ENCODE assay signal across 16 cellular contexts in the genomic region with DNA sequence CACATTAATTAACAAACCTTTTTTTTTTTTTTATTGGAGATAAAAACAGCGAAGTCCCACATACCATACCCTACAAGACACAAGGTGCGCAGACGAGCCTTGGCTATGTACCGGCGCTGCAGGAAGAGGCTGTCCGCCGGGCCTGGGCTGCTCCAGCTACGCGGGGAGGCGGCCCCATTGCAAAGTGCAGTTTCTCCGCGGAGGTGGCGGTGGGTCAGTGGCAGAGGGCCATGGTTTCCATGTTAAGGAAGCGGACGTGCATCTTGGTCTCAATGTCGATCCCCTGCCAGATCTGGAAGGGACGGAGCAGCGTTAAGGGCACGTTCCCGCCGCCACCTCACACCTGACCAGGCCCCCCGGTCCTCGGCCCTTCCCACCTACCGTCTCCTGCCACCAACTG.
A peak's percentile ranks its signal among the peaks of the same experiment; 100 is the strongest.
DNase-seq lines count a peak whose midpoint lies in the region; ATAC-seq and TF ChIP-seq lines count a peak whose summit lies in the region.
"Had no signal": no experiment of that assay in that cellular context is flagged by ENCODE, and none has a peak within 500 bp of the region (broad histone marks: within the 10 kb centered on the region; RNA-seq: fewer than 3 reads in every experiment).

No MANE protein-coding gene starts in this region.

- POLR2A ChIA-PET in WTC11 (lab: Charles Lee) = no interaction called here
- POLR2A ChIA-PET in activated CD4-positive, alpha-beta memory T cell treated with anti-CD3 and anti-CD28 coated beads for 36 hours (lab: Charles Lee) = no interaction called here

- H3K4me1 ChIP-seq in neutrophil (ENCODE audit: control insufficient read depth in 1 of 2, insufficient read depth in 1 of 2, low read depth in 1 of 2, low read length in 1 of 2) = peaks cover 31 to 41% of the 10 kb centered on the region in 2 experiments

- no peaks in the 10 kb centered on the region for H3K27me3 Mint-ChIP-seq in WTC11 (ENCODE audit: low read depth)
- H3K27me3 Mint-ChIP-seq in activated CD4-positive, alpha-beta memory T cell treated with anti-CD3 and anti-CD28 coated beads for 36 hours = peaks cover 6% of the 10 kb centered on the region

- TF ChIP-seq CTCF in WTC11 (IDR thresholded peaks at IDR 0.05) (no peak), neutrophil (IDR thresholded peaks at IDR 0.05) (no peak)

- intact Hi-C loops in left ventricle myocardium superior (cut with micrococcal nuclease) = no loop called here
- intact Hi-C loops in activated CD4-positive, alpha-beta memory T cell treated with anti-CD3 and anti-CD28 coated beads for 36 hours (cut with micrococcal nuclease) = no loop called here

- no peaks in the 10 kb centered on the region for H3K27me3 ChIP-seq in neutrophil

- DNase-seq in D341Med (ENCODE audit: low spot score) (peak; percentile 18), WTC11 (ENCODE audit: low spot score) (no peak), left ventricle myocardium superior (peak; percentile 20), RPMI8226 (no peak)
- no peak for DNase-seq in activated CD4-positive, alpha-beta T cell treated with anti-CD3 and anti-CD28 coated beads, Interleukin-2, amount 50 U/mL, for 4 hours
- no peak for DNase-seq in activated CD4-positive, alpha-beta memory T cell treated with anti-CD3 and anti-CD28 coated beads for 36 hours
- DNase-seq: HCEC 1CT, NCI-H1092 treated with DMSO at 0.1 percent for 48 hours, NCI-H2081, NCI-H510A, NCI-H774, OCI-M1, SIG-M5 had no signal

- H3K36me3 ChIP-seq in neutrophil = peaks cover 25% of the 10 kb centered on the region

- peak overlapping the region; percentile 12; the same call in 1 of the 2 replicates for H3K27ac Mint-ChIP-seq in WTC11
- no peak overlapping the region for H3K27ac Mint-ChIP-seq in activated CD4-positive, alpha-beta memory T cell treated with anti-CD3 and anti-CD28 coated beads for 36 hours

- peaks cover 23% of the 10 kb centered on the region for H3K4me1 Mint-ChIP-seq in WTC11
- no peaks in the 10 kb centered on the region for H3K4me1 Mint-ChIP-seq in activated CD4-positive, alpha-beta memory T cell treated with anti-CD3 and anti-CD28 coated beads for 36 hours (ENCODE audit: low read depth)

- ATAC-seq in WTC11 = no peak
- ATAC-seq in left ventricle myocardium superior = no peak
- ATAC-seq: SK-N-SH treated with all-trans-retinoic acid at 6 μM for 48 hours had no signal

- no peak overlapping the region for H3K4me3 Mint-ChIP-seq in WTC11
- no peak overlapping the region for H3K4me3 Mint-ChIP-seq in activated CD4-positive, alpha-beta memory T cell treated with anti-CD3 and anti-CD28 coated beads for 36 hours
- H3K4me3 Mint-ChIP-seq: CD14-positive monocyte had no signal

- H3K9me3 Mint-ChIP-seq in WTC11 = no peaks in the 10 kb centered on the region
- no peaks in the 10 kb centered on the region for H3K9me3 Mint-ChIP-seq in activated CD4-positive, alpha-beta memory T cell treated with anti-CD3 and anti-CD28 coated beads for 36 hours
- H3K9me3 Mint-ChIP-seq: CD14-positive monocyte had no signal

- H3K27ac ChIP-seq in neutrophil = peak overlapping the region; percentile 83

- no peak overlapping the region for H3K4me3 ChIP-seq in neutrophil (ENCODE audit: low read depth in 1 of 2, low read length in 1 of 2)

- CTCF ChIA-PET in WTC11 (lab: Charles Lee) = interaction anchor here (0.7 to 4.6 kb wide), 4 partner anchors 9 to 301 kb away, joined by 3 to 34 read pairs (median 3); a partner anchor contains a TSS
- CTCF ChIA-PET in activated CD4-positive, alpha-beta memory T cell treated with anti-CD3 and anti-CD28 coated beads for 36 hours (lab: Charles Lee) = no interaction called here

- no peaks in the 10 kb centered on the region for H3K36me3 Mint-ChIP-seq in WTC11
- H3K36me3 Mint-ChIP-seq in activated CD4-positive, alpha-beta memory T cell treated with anti-CD3 and anti-CD28 coated beads for 36 hours = no peaks in the 10 kb centered on the region

- no peaks in the 10 kb centered on the region for H3K9me3 ChIP-seq in neutrophil

TF ChIP-seq in WTC11, 78 proteins besides CTCF, POLR2A, EP300 and RAD21 (continues in another document):
- TF ChIP-seq, protein P1, sequence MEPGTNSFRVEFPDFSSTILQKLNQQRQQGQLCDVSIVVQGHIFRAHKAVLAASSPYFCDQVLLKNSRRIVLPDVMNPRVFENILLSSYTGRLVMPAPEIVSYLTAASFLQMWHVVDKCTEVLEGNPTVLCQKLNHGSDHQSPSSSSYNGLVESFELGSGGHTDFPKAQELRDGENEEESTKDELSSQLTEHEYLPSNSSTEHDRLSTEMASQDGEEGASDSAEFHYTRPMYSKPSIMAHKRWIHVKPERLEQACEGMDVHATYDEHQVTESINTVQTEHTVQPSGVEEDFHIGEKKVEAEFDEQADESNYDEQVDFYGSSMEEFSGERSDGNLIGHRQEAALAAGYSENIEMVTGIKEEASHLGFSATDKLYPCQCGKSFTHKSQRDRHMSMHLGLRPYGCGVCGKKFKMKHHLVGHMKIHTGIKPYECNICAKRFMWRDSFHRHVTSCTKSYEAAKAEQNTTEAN (CRISPR knock-in tag; IDR thresholded peaks at IDR 0.05) = no peak
- TF ChIP-seq NFATC4 (CRISPR knock-in tag; IDR thresholded peaks at IDR 0.05) (no peak), HMGA2 (CRISPR knock-in tag; IDR thresholded peaks at IDR 0.05) (no peak), CREM (CRISPR knock-in tag; IDR thresholded peaks at IDR 0.05) (no peak), SOX15 (CRISPR knock-in tag; IDR thresholded peaks at IDR 0.05) (no peak), RELA (CRISPR knock-in tag; IDR thresholded peaks at IDR 0.05; ENCODE audit: borderline replicate concordance) (no peak), NFYB (CRISPR knock-in tag; conservative IDR thresholded peaks at IDR 0.05; ENCODE audit: low read depth) (no peak)
- TF ChIP-seq, protein P2, sequence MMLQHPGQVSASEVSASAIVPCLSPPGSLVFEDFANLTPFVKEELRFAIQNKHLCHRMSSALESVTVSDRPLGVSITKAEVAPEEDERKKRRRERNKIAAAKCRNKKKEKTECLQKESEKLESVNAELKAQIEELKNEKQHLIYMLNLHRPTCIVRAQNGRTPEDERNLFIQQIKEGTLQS (CRISPR knock-in tag; conservative IDR thresholded peaks at IDR 0.05) = no peak
- TF ChIP-seq, protein P3, sequence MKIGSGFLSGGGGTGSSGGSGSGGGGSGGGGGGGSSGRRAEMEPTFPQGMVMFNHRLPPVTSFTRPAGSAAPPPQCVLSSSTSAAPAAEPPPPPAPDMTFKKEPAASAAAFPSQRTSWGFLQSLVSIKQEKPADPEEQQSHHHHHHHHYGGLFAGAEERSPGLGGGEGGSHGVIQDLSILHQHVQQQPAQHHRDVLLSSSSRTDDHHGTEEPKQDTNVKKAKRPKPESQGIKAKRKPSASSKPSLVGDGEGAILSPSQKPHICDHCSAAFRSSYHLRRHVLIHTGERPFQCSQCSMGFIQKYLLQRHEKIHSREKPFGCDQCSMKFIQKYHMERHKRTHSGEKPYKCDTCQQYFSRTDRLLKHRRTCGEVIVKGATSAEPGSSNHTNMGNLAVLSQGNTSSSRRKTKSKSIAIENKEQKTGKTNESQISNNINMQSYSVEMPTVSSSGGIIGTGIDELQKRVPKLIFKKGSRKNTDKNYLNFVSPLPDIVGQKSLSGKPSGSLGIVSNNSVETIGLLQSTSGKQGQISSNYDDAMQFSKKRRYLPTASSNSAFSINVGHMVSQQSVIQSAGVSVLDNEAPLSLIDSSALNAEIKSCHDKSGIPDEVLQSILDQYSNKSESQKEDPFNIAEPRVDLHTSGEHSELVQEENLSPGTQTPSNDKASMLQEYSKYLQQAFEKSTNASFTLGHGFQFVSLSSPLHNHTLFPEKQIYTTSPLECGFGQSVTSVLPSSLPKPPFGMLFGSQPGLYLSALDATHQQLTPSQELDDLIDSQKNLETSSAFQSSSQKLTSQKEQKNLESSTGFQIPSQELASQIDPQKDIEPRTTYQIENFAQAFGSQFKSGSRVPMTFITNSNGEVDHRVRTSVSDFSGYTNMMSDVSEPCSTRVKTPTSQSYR (CRISPR knock-in tag; IDR thresholded peaks at IDR 0.05) = no peak
- TF ChIP-seq, protein P4, sequence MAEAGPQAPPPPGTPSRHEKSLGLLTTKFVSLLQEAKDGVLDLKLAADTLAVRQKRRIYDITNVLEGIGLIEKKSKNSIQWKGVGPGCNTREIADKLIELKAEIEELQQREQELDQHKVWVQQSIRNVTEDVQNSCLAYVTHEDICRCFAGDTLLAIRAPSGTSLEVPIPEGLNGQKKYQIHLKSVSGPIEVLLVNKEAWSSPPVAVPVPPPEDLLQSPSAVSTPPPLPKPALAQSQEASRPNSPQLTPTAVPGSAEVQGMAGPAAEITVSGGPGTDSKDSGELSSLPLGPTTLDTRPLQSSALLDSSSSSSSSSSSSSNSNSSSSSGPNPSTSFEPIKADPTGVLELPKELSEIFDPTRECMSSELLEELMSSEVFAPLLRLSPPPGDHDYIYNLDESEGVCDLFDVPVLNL (CRISPR knock-in tag; IDR thresholded peaks at IDR 0.05; ENCODE audit: borderline replicate concordance, low read depth) = no peak
- TF ChIP-seq, protein P5, sequence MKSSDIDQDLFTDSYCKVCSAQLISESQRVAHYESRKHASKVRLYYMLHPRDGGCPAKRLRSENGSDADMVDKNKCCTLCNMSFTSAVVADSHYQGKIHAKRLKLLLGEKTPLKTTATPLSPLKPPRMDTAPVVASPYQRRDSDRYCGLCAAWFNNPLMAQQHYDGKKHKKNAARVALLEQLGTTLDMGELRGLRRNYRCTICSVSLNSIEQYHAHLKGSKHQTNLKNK (CRISPR knock-in tag; IDR thresholded peaks at IDR 0.05) = no peak

Comparison
In these comparisons a context has a peak if more than half of its experiments do, and no peak if none do; other contexts are left out.
1. DNase-seq: peak in D341Med (single experiment) and left ventricle myocardium superior (single experiment); none in WTC11 (single experiment), activated CD4-positive, alpha-beta T cell treated with anti-CD3 and anti-CD28 coated beads, Interleukin-2, amount 50 U/mL, for 4 hours (0 of 2), RPMI8226 (single experiment) and activated CD4-positive, alpha-beta memory T cell treated with anti-CD3 and anti-CD28 coated beads for 36 hours (single experiment).